ENCODE assay signal across 27 cellular contexts in genomic region chr3:126211569-126211968, GRCh38.
DNase-seq lines count a peak whose midpoint lies in the region; ATAC-seq and TF ChIP-seq lines count a peak whose summit lies in the region.
"Had no signal": no experiment of that assay in that cellular context is flagged by ENCODE, and none has a peak within 500 bp of the region (broad histone marks: within the 10 kb centered on the region; RNA-seq: fewer than 3 reads in every experiment).

No MANE protein-coding gene starts in this region.

- TF ChIP-seq RAD21 in Ishikawa (IDR thresholded peaks at IDR 0.05; ENCODE audit: low read depth), result peak; percentile 26; the same call in 1 of the 2 replicates

- H3K27me3 Mint-ChIP-seq in memory B cell, result peaks cover 33% of the 10 kb centered on the region
- H3K27me3 Mint-ChIP-seq in stimulated activated memory B cell treated with anti-CD40 and anti-IgM and Interleukin-4, amounts not matched to agents 10 μg/mL and 1 μg/mL and 100 μg/mL, for 72 hours, result peaks cover 64% of the 10 kb centered on the region

- no peaks in the 10 kb centered on the region for H3K36me3 Mint-ChIP-seq in memory B cell
- no peaks in the 10 kb centered on the region for H3K36me3 Mint-ChIP-seq in stimulated activated memory B cell treated with anti-CD40 and anti-IgM and Interleukin-4, amounts not matched to agents 10 μg/mL and 1 μg/mL and 100 μg/mL, for 72 hours

- ATAC-seq in memory B cell (ENCODE audit: low read depth) (no peak), GM19395 (IDR thresholded peaks at IDR 0.05; ENCODE audit: unreplicated experiment) (no peak), GM19351 (IDR thresholded peaks at IDR 0.05; ENCODE audit: unreplicated experiment) (no peak)
- peak; percentile 24 for ATAC-seq in stimulated activated memory B cell treated with anti-CD40 and anti-IgM and Interleukin-4, amounts not matched to agents 10 μg/mL and 1 μg/mL and 100 μg/mL, for 72 hours
- ATAC-seq: activated CD8-positive, alpha-beta T cell treated with anti-CD3 and anti-CD28 coated beads, Interleukin-2, amount 10 ng/mL, durations not matched to agents 7 days and 5 days; body of pancreas; heart left ventricle; HepG2; left cardiac atrium had no signal

- peak; percentile 89 for TF ChIP-seq EP300 in Ishikawa (IDR thresholded peaks at IDR 0.05; ENCODE audit: borderline replicate concordance)

- H3K4me3 Mint-ChIP-seq in memory B cell, result peak overlapping the region; percentile 84
- no peak overlapping the region for H3K4me3 Mint-ChIP-seq in stimulated activated memory B cell treated with anti-CD40 and anti-IgM and Interleukin-4, amounts not matched to agents 10 μg/mL and 1 μg/mL and 100 μg/mL, for 72 hours
- H3K4me3 Mint-ChIP-seq: activated CD8-positive, alpha-beta T cell treated with anti-CD3 and anti-CD28 coated beads, Interleukin-2, amount 10 ng/mL, durations not matched to agents 7 days and 5 days; CD4-positive, alpha-beta T cell had no signal

- H3K27ac Mint-ChIP-seq in memory B cell, result no peak overlapping the region
- no peak overlapping the region for H3K27ac Mint-ChIP-seq in stimulated activated memory B cell treated with anti-CD40 and anti-IgM and Interleukin-4, amounts not matched to agents 10 μg/mL and 1 μg/mL and 100 μg/mL, for 72 hours
- H3K27ac Mint-ChIP-seq: activated CD8-positive, alpha-beta T cell treated with anti-CD3 and anti-CD28 coated beads, Interleukin-2, amount 10 ng/mL, durations not matched to agents 7 days and 5 days; CD4-positive, alpha-beta T cell had no signal

- DNase-seq in DMS53 (lab: John Stamatoyannopoulos, UW) (peak; percentile 8), DMS53 treated with DMSO at 0.1 percent for 48 hours (lab: John Stamatoyannopoulos, UW; ENCODE audit: unreplicated experiment) (no peak), memory B cell (ENCODE audit: low spot score in 2 of 2) (no peak), superior temporal gyrus (ENCODE audit: extremely low spot score) (no peak)
- DNase-seq: activated CD4-positive, CD25-positive, alpha-beta regulatory T cell treated with anti-CD3 and anti-CD28 coated beads, Interleukin-2, amount 50 U/mL, for 72 hours; activated CD8-positive, alpha-beta T cell treated with anti-CD3 and anti-CD28 coated beads, Interleukin-2, amount 10 ng/mL, durations not matched to agents 7 days and 5 days; activated effector memory CD4-positive, alpha-beta T cell treated with anti-CD3 and anti-CD28 coated beads, Interleukin-2, amount 50 U/mL, for 16 hours; activated T-cell treated with anti-CD3 and anti-CD28 coated beads for 4 hours; body of pancreas; CD4-positive, alpha-beta T cell; DMS153; effector CD4-positive, alpha-beta T cell; GOT3; left cardiac atrium; mammary epithelial cell; NCI-H1105; NCI-H2081; NK-92 treated with Interleukin-12 subunit alpha and Interleukin-12 subunit beta, amount 100 ng/mL, for 24 hours; stimulated activated CD4-positive, alpha-beta T cell treated with anti-CD3 and anti-CD28 coated beads, Interleukin-4, amount 100 ng/mL, for 1 hour; stimulated activated naive CD4-positive, alpha-beta T cell; T-helper 1 cell had no signal

- peaks cover 12% of the 10 kb centered on the region for H3K4me1 Mint-ChIP-seq in memory B cell
- peaks cover 14% of the 10 kb centered on the region for H3K4me1 Mint-ChIP-seq in stimulated activated memory B cell treated with anti-CD40 and anti-IgM and Interleukin-4, amounts not matched to agents 10 μg/mL and 1 μg/mL and 100 μg/mL, for 72 hours

- no peaks in the 10 kb centered on the region for H3K9me3 Mint-ChIP-seq in memory B cell
- no peaks in the 10 kb centered on the region for H3K9me3 Mint-ChIP-seq in stimulated activated memory B cell treated with anti-CD40 and anti-IgM and Interleukin-4, amounts not matched to agents 10 μg/mL and 1 μg/mL and 100 μg/mL, for 72 hours
- H3K9me3 Mint-ChIP-seq: CD4-positive, alpha-beta T cell had no signal

TF ChIP-seq in Ishikawa, 13 proteins besides CTCF, POLR2A, EP300 and RAD21:
- TF ChIP-seq REST (IDR thresholded peaks at IDR 0.05; ENCODE audit: low read depth) (no peak), TCF12 (IDR thresholded peaks at IDR 0.05; ENCODE audit: low read depth) (peak; percentile 90), FOXM1 (IDR thresholded peaks at IDR 0.05; ENCODE audit: borderline replicate concordance, low read depth) (peak; percentile 74; the same call in 1 of the 2 replicates), TEAD4 (IDR thresholded peaks at IDR 0.05) (peak; percentile 70), YY1 (IDR thresholded peaks at IDR 0.05; ENCODE audit: low read depth) (peak; percentile 48; the same call in 1 of the 2 replicates), TAF1 (IDR thresholded peaks at IDR 0.05; ENCODE audit: low read depth) (no peak), ZBTB7A (IDR thresholded peaks at IDR 0.05; ENCODE audit: low read depth) (peak; percentile 76), MAX (IDR thresholded peaks at IDR 0.05) (peak; percentile 70; the same call in 1 of the 2 replicates), USF1 (IDR thresholded peaks at IDR 0.05) (peak; percentile 54), CEBPB (IDR thresholded peaks at IDR 0.05) (no peak), CREB1 (IDR thresholded peaks at IDR 0.05; ENCODE audit: low read depth) (no peak), NFIC (IDR thresholded peaks at IDR 0.05) (peak; percentile 96), EGR1 (IDR thresholded peaks at IDR 0.05) (no peak)
TF ChIP-seq in Ishikawa: peak in this region for 8.
